Comparison of ENCODE assay signal across 13 cellular contexts in the genomic region with DNA sequence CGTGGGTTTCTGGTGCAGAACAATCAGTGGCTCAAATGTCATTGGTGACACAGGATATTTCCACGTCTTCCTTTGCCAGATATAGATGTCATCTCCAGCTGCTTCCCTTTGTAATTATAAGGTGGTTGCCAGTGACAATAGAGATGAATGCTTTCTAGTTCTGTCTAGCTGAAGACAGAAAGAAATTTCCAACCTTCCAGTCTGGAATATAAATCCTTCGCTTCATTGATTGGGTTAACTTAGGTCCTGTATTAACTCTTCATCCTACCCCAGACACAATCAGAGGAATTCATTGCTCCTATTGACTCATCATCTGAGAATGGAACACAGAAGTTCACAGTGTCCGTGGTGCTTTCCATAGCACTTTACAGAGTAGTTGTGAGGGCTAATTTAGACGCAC.
DNase-seq lines count a peak whose midpoint lies in the region; ATAC-seq, FAIRE-seq and TF ChIP-seq lines count a peak whose summit lies in the region.
"Had no signal": no experiment of that assay in that cellular context is flagged by ENCODE, and none has a peak within 500 bp of the region (broad histone marks: within the 10 kb centered on the region; RNA-seq: fewer than 3 reads in every experiment).

No MANE protein-coding gene starts in this region.

- H3K4me3 ChIP-seq in left ventricle myocardium inferior, result no peak overlapping the region
- H3K4me3 ChIP-seq in skeletal muscle satellite cell (ENCODE audit: low read length), result peak overlapping the region; percentile 2
- H3K4me3 ChIP-seq: cardiac muscle cell, mucosa of descending colon had no signal

- TF ChIP-seq POLR2A in H54 (IDR thresholded peaks at IDR 0.05; ENCODE audit: low read depth, low read length), result no peak

- DNase-seq in H54 (ENCODE audit: insufficient read length, low spot score) (no peak), SK-MEL-5 (ENCODE audit: low read depth, low spot score) (peak; percentile 38), left ventricle myocardium inferior (no peak), HPDE6-E6E7 (ENCODE audit: extremely low spot score) (no peak)
- no peak for DNase-seq in stimulated activated CD4-positive, alpha-beta T cell treated with anti-CD3 and anti-CD28 coated beads, Interleukin-2, amount 100 ng/mL, for 24 hours
- DNase-seq: activated CD4-positive, alpha-beta T cell treated with anti-CD3 and anti-CD28 coated beads, Interleukin-2, amount 50 U/mL, for 48 hours; Calu3; right cardiac atrium had no signal

- H3K27me3 ChIP-seq in left ventricle myocardium inferior (ENCODE audit: low read depth) (no peaks in the 10 kb centered on the region), skeletal muscle satellite cell (ENCODE audit: control insufficient read depth, insufficient read depth, low read length) (no peaks in the 10 kb centered on the region)
- H3K27me3 ChIP-seq: cardiac muscle cell had no signal

- peak overlapping the region; percentile 81 for H3K9ac ChIP-seq in skeletal muscle satellite cell (ENCODE audit: low read depth, low read length)

- no peaks in the 10 kb centered on the region for H3K36me3 ChIP-seq in left ventricle myocardium inferior
- no peaks in the 10 kb centered on the region for H3K36me3 ChIP-seq in skeletal muscle satellite cell (ENCODE audit: insufficient read depth, low read length)
- H3K36me3 ChIP-seq: cardiac muscle cell had no signal

- no peak for ATAC-seq in GM18907 (IDR thresholded peaks at IDR 0.05; ENCODE audit: unreplicated experiment)

- in situ Hi-C loops in SK-MEL-5 (cut with HindIII; ENCODE audit: low pct_unique_long_range_greater_than_20kb, low sequenced_read_pairs), result no loop called here

- H3K9me3 ChIP-seq in left ventricle myocardium inferior (replicated peaks), result no peaks in the 10 kb centered on the region
- no peaks in the 10 kb centered on the region for H3K9me3 ChIP-seq in skeletal muscle satellite cell (replicated peaks; ENCODE audit: low read length)
- H3K9me3 ChIP-seq: mucosa of descending colon had no signal

- H3K4me1 ChIP-seq in left ventricle myocardium inferior (peaks cover 19% of the 10 kb centered on the region), skeletal muscle satellite cell (ENCODE audit: control insufficient read depth, insufficient read depth, low read length) (peaks cover 43% of the 10 kb centered on the region)

- FAIRE-seq in H54 (lab: Jason Lieb, UNC), result peak; percentile 48

- TF ChIP-seq CTCF in left ventricle myocardium inferior (IDR thresholded peaks at IDR 0.05; ENCODE audit: borderline replicate concordance), result no peak

- intact Hi-C loops in left ventricle myocardium inferior (cut with micrococcal nuclease), result no loop called here

- H3K27ac ChIP-seq in left ventricle myocardium inferior (replicated peaks), result peak overlapping the region; percentile 5
- H3K27ac ChIP-seq: epithelial cell of prostate had no signal

- H3K4me2 ChIP-seq in skeletal muscle satellite cell (ENCODE audit: low read length), result peak overlapping the region; percentile 58
